1 cellular context compared by ENCODE assay signal in genomic region chr12:104709692-104710435, GRCh38.
TF ChIP-seq lines count a peak whose summit lies in the region.

No MANE protein-coding gene starts in this region.

TF ChIP-seq in H1, 55 proteins besides CTCF, POLR2A, EP300 and RAD21:
- TF ChIP-seq E2F6 (IDR thresholded peaks at IDR 0.05) (no peak), TAF7 (optimal IDR thresholded peaks at IDR 0.05; ENCODE audit: borderline replicate concordance, low read depth, low read length) (no peak), MAX (IDR thresholded peaks at IDR 0.05) (no peak), BCL11A (IDR thresholded peaks at IDR 0.05; ENCODE audit: low read depth in 2 of 2, low read length in 2 of 2) (no peak), EZH2 (IDR thresholded peaks at IDR 0.05; ENCODE audit: low read depth, low read length, severe bottlenecking) (no peak), SP4 (IDR thresholded peaks at IDR 0.05; ENCODE audit: low read length) (no peak), HDAC6 (IDR thresholded peaks at IDR 0.05; ENCODE audit: low read depth, low read length) (no peak), RXRA (IDR thresholded peaks at IDR 0.05; ENCODE audit: insufficient read depth, low read depth, low read length) (no peak), CTBP2 (IDR thresholded peaks at IDR 0.05; ENCODE audit: borderline replicate concordance, insufficient read depth, insufficient read length, low read length) (no peak), TEAD4 (IDR thresholded peaks at IDR 0.05; ENCODE audit: low read depth, low read length) (no peak), PHF8 (conservative IDR thresholded peaks at IDR 0.05; ENCODE audit: low read depth, low read length) (no peak), KDM4A (IDR thresholded peaks at IDR 0.05; ENCODE audit: low read depth, low read length, severe bottlenecking) (no peak), BRCA1 (IDR thresholded peaks at IDR 0.05; ENCODE audit: low read depth, low read length) (no peak), USF2 (IDR thresholded peaks at IDR 0.05; ENCODE audit: low read length) (no peak), SIRT6 (IDR thresholded peaks at IDR 0.05; ENCODE audit: low read length) (no peak)
